In genomic region chr19:6482343-6482686, GRCh38 we compare ENCODE assay signal across 1 cellular context.
TF ChIP-seq lines count a peak whose summit lies in the region.

No MANE protein-coding gene starts in this region.

TF ChIP-seq in K562, 482 proteins besides CTCF, POLR2A, EP300 and RAD21:
- TF ChIP-seq CHD7 (IDR thresholded peaks at IDR 0.05; ENCODE audit: low read depth, low read length) (no peak), ZNF263 (CRISPR knock-in tag; IDR thresholded peaks at IDR 0.05; ENCODE audit: borderline replicate concordance) (0 out of 2 replicates have a peak, but pooled peaks have one; percentile 19)
